ENCODE assay signal across 16 cellular contexts in genomic region chr19:37998801-37999308, GRCh38.
A peak's percentile ranks its signal among the peaks of the same experiment; 100 is the strongest.
DNase-seq lines count a peak whose midpoint lies in the region; ATAC-seq and TF ChIP-seq lines count a peak whose summit lies in the region.
"Had no signal": no experiment of that assay in that cellular context is flagged by ENCODE, and none has a peak within 500 bp of the region (broad histone marks: within the 10 kb centered on the region; RNA-seq: fewer than 3 reads in every experiment).

No MANE protein-coding gene starts in this region.

- TF ChIP-seq RAD21 in SK-N-SH (IDR thresholded peaks at IDR 0.05; ENCODE audit: low read length) = no peak

- H3K27ac ChIP-seq in SK-N-SH (ENCODE audit: low read depth in 2 of 2, low read length in 1 of 2) (peak overlapping the region; percentile 58 to 100; a peak in 3 of 4 replicates), breast epithelium (peak overlapping the region; percentile 40 to 59), thyroid gland (peak overlapping the region; percentile 40 to 55 (median 51)), tibial nerve (peak overlapping the region in 2 of 4 donors; percentile 78 to 81)
- H3K27ac ChIP-seq: 22Rv1, SK-N-MC had no signal

- intact Hi-C loops in breast epithelium (cut with DNase I; ENCODE audit: low total_unique reads) = no loop called here
- intact Hi-C loops in thyroid gland (cut with DNase I) = no loop called here

- H3K4me3 ChIP-seq in SK-N-SH (ENCODE audit: low read depth in 2 of 2, low read length in 1 of 2) (no peak overlapping the region), breast epithelium (peak overlapping the region in 1 of 3 donors; percentile 27), thyroid gland (replicated peaks in 1 of 3) (no peak overlapping the region), tibial nerve (no peak overlapping the region)
- H3K4me3 ChIP-seq: MG63, pancreas, SK-N-MC had no signal

- POLR2A ChIA-PET in SK-N-SH (lab: Yijun Ruan, JAX) = no interaction called here

- H3K27me3 Mint-ChIP-seq in memory B cell = no peaks in the 10 kb centered on the region

- no peak overlapping the region for H3K4me3 Mint-ChIP-seq in memory B cell
- H3K4me3 Mint-ChIP-seq: activated CD8-positive, alpha-beta T cell treated with anti-CD3 and anti-CD28 coated beads, Interleukin-2, amount 10 ng/mL, durations not matched to agents 7 days and 5 days; CD8-positive, alpha-beta memory T cell had no signal

- peaks cover 10 to 29% of the 10 kb centered on the region in 2 experiments for H3K4me1 ChIP-seq in SK-N-SH (ENCODE audit: control insufficient read depth in 1 of 2, insufficient read depth in 2 of 2, low read depth in 1 of 2, low read length in 1 of 2)
- no peaks in the 10 kb centered on the region for H3K4me1 ChIP-seq in breast epithelium
- peaks cover 32 to 42% of the 10 kb centered on the region in 2 donors for H3K4me1 ChIP-seq in thyroid gland
- peaks cover 0 to 30% (median 10%) of the 10 kb centered on the region in 4 donors for H3K4me1 ChIP-seq in tibial nerve

- H3K79me2 ChIP-seq in SK-N-SH (ENCODE audit: insufficient read depth) = peaks cover 60% of the 10 kb centered on the region

- no peaks in the 10 kb centered on the region for H3K36me3 ChIP-seq in SK-N-SH (replicated peaks in 1 of 2; ENCODE audit: control insufficient read depth in 1 of 2, insufficient read depth in 2 of 2, low read length in 1 of 2)
- no peaks in the 10 kb centered on the region for H3K36me3 ChIP-seq in breast epithelium
- no peaks in the 10 kb centered on the region for H3K36me3 ChIP-seq in thyroid gland
- peaks cover 0 to 15% (median 0%) of the 10 kb centered on the region in 3 donors for H3K36me3 ChIP-seq in tibial nerve
- H3K36me3 ChIP-seq: pancreas had no signal

- H3K9ac ChIP-seq in SK-N-SH = peak overlapping the region; percentile 73

- no peaks in the 10 kb centered on the region for H3K27me3 ChIP-seq in SK-N-SH (ENCODE audit: insufficient read depth)
- no peaks in the 10 kb centered on the region for H3K27me3 ChIP-seq in breast epithelium
- no peaks in the 10 kb centered on the region for H3K27me3 ChIP-seq in thyroid gland
- H3K27me3 ChIP-seq in tibial nerve = no peaks in the 10 kb centered on the region
- H3K27me3 ChIP-seq: MG63, pancreas had no signal

- TF ChIP-seq POLR2A in breast epithelium (IDR thresholded peaks at IDR 0.05) (no peak), thyroid gland (IDR thresholded peaks at IDR 0.05) (no peak), tibial nerve (IDR thresholded peaks at IDR 0.05) (no peak)

- TF ChIP-seq EP300 in SK-N-SH (IDR thresholded peaks at IDR 0.05; ENCODE audit: borderline replicate concordance in 1 of 2, low read depth in 1 of 2, low read length in 1 of 2) (no peak), tibial nerve (IDR thresholded peaks at IDR 0.05) (no peak)

- peaks cover 58% of the 10 kb centered on the region for H3F3A ChIP-seq in SK-N-SH (replicated peaks; ENCODE audit: insufficient read depth)

- peak overlapping the region; percentile 17 for H3K27ac Mint-ChIP-seq in memory B cell
- H3K27ac Mint-ChIP-seq: activated CD8-positive, alpha-beta T cell treated with anti-CD3 and anti-CD28 coated beads, Interleukin-2, amount 10 ng/mL, durations not matched to agents 7 days and 5 days; CD8-positive, alpha-beta memory T cell had no signal

- DNase-seq in SK-N-SH = no peak
- DNase-seq in breast epithelium (ENCODE audit: low spot score in 2 of 2) = no peak
- no peak for DNase-seq in memory B cell (ENCODE audit: low spot score in 2 of 2)
- DNase-seq in thyroid gland = no peak
- DNase-seq in tibial nerve (ENCODE audit: low spot score in 2 of 2) = no peak
- no peak for DNase-seq in NCI-H510A (lab: John Stamatoyannopoulos, UW)
- DNase-seq: activated CD8-positive, alpha-beta T cell treated with anti-CD3 and anti-CD28 coated beads, Interleukin-2, amount 10 ng/mL, durations not matched to agents 7 days and 5 days; activated effector memory CD4-positive, alpha-beta T cell treated with anti-CD3 and anti-CD28 coated beads, Interleukin-2, amount 50 U/mL, for 16 hours; CD8-positive, alpha-beta memory T cell; midbrain; pancreas had no signal

- peak overlapping the region; percentile 59 for H3K4me2 ChIP-seq in SK-N-SH

- 91% methylated on average over 3 of the region's 3 CpGs for WGBS in SK-N-SH (ENCODE audit: low lambda C conversion rate)
- 87 to 95% methylated on average over 3 of the region's 3 CpGs for WGBS in thyroid gland, 2 donors
- 70 to 74% methylated on average over 3 of the region's 3 CpGs for WGBS in tibial nerve, 2 donors

- no peaks in the 10 kb centered on the region for H3K9me3 Mint-ChIP-seq in memory B cell
- H3K9me3 Mint-ChIP-seq: CD8-positive, alpha-beta memory T cell had no signal

- no peaks in the 10 kb centered on the region for H3K9me2 ChIP-seq in SK-N-SH

- TF ChIP-seq CTCF in SK-N-SH (IDR thresholded peaks at IDR 0.05) (no peak), breast epithelium (IDR thresholded peaks at IDR 0.05) (no peak), thyroid gland (IDR thresholded peaks at IDR 0.05) (no peak), tibial nerve (IDR thresholded peaks at IDR 0.05) (no peak)

- no peaks in the 10 kb centered on the region for H4K20me1 ChIP-seq in SK-N-SH (ENCODE audit: insufficient read depth)

- peaks cover 9% of the 10 kb centered on the region for H3K36me3 Mint-ChIP-seq in memory B cell

- no peaks in the 10 kb centered on the region for H3K9me3 ChIP-seq in SK-N-SH
- no peaks in the 10 kb centered on the region for H3K9me3 ChIP-seq in breast epithelium
- H3K9me3 ChIP-seq in thyroid gland = no peaks in the 10 kb centered on the region
- H3K9me3 ChIP-seq in tibial nerve = no peaks in the 10 kb centered on the region
- H3K9me3 ChIP-seq: MG63, pancreas had no signal

- no peak for ATAC-seq in SK-N-SH treated with all-trans-retinoic acid at 6 μM for 48 hours
- ATAC-seq in memory B cell (ENCODE audit: low read depth) = no peak
- no peak for ATAC-seq in HG02678 (IDR thresholded peaks at IDR 0.05; ENCODE audit: unreplicated experiment)
- ATAC-seq: activated CD8-positive, alpha-beta T cell treated with anti-CD3 and anti-CD28 coated beads, Interleukin-2, amount 10 ng/mL, durations not matched to agents 7 days and 5 days had no signal

- 0 out of 2 replicates have a peak overlapping the region, but pooled peaks have one; percentile 1 for H2AFZ ChIP-seq in SK-N-SH (ENCODE audit: low read depth)

- peaks cover 24% of the 10 kb centered on the region for H3K4me1 Mint-ChIP-seq in memory B cell

- CTCF ChIA-PET in SK-N-SH (lab: Yijun Ruan, JAX) = interaction anchor here (1.9 kb wide), 1 partner anchor 96 kb away, joined by 7 read pairs; no protein-coding TSS in a partner anchor

TF ChIP-seq in SK-N-SH, 30 proteins besides CTCF, POLR2A, EP300 and RAD21:
- TF ChIP-seq YY1 (IDR thresholded peaks at IDR 0.05; ENCODE audit: low read depth) (no peak), GABPA (IDR thresholded peaks at IDR 0.05; ENCODE audit: low read depth) (no peak), RFX5 (IDR thresholded peaks at IDR 0.05; ENCODE audit: low read length) (no peak), EZH2phosphoT487 (IDR thresholded peaks at IDR 0.05; ENCODE audit: borderline replicate concordance, low read depth) (no peak), SIN3A (IDR thresholded peaks at IDR 0.05; ENCODE audit: borderline replicate concordance, low read depth, low read length) (no peak), SMC3 (IDR thresholded peaks at IDR 0.05; ENCODE audit: low read depth, low read length) (no peak), FOXM1 (IDR thresholded peaks at IDR 0.05; ENCODE audit: low read depth) (no peak), CHD2 (IDR thresholded peaks at IDR 0.05; ENCODE audit: low read length, partially characterized antibody) (no peak), MXI1 (IDR thresholded peaks at IDR 0.05; ENCODE audit: low read depth, low read length) (no peak), POLR2AphosphoS5 (IDR thresholded peaks at IDR 0.05; ENCODE audit: low read depth, low read length) (no peak)

TF ChIP-seq in SK-N-SH treated with all-trans-retinoic acid at 6 μM for 48 hours, 23 proteins besides CTCF, POLR2A, EP300 and RAD21 (continues in another document):
- TF ChIP-seq PATZ1 (CRISPR knock-in tag; IDR thresholded peaks at IDR 0.05; ENCODE audit: borderline replicate concordance) (no peak), ZC3H10 (CRISPR knock-in tag; IDR thresholded peaks at IDR 0.05) (no peak), PPARA (CRISPR knock-in tag; IDR thresholded peaks at IDR 0.05; ENCODE audit: borderline replicate concordance) (no peak), CSDC2 (CRISPR knock-in tag; IDR thresholded peaks at IDR 0.05) (no peak), SNAI2 (CRISPR knock-in tag; IDR thresholded peaks at IDR 0.05) (no peak), RARB (CRISPR knock-in tag; IDR thresholded peaks at IDR 0.05) (no peak), ZNF565 (CRISPR knock-in tag; conservative IDR thresholded peaks at IDR 0.05; ENCODE audit: low read depth) (no peak), ESRRG (CRISPR knock-in tag; IDR thresholded peaks at IDR 0.05) (no peak), GLIS3 (CRISPR knock-in tag; IDR thresholded peaks at IDR 0.05) (no peak), TOX (CRISPR knock-in tag; IDR thresholded peaks at IDR 0.05; ENCODE audit: borderline replicate concordance) (no peak)
- TF ChIP-seq, protein P1, sequence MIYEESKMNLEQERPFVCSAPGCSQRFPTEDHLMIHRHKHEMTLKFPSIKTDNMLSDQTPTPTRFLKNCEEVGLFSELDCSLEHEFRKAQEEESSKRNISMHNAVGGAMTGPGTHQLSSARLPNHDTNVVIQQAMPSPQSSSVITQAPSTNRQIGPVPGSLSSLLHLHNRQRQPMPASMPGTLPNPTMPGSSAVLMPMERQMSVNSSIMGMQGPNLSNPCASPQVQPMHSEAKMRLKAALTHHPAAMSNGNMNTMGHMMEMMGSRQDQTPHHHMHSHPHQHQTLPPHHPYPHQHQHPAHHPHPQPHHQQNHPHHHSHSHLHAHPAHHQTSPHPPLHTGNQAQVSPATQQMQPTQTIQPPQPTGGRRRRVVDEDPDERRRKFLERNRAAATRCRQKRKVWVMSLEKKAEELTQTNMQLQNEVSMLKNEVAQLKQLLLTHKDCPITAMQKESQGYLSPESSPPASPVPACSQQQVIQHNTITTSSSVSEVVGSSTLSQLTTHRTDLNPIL (CRISPR knock-in tag; IDR thresholded peaks at IDR 0.05; ENCODE audit: low read depth) = no peak
